ENCODE assay signal across 9 cellular contexts in genomic region chr7:151233111-151233701, GRCh38. TPM values are rescaled to one million over a fixed set of nuclear protein-coding genes. Genes with fewer than 3 reads are reported as not detected.
DNase-seq lines count a peak whose midpoint lies in the region; ATAC-seq lines count a peak whose summit lies in the region.
"Had no signal": no experiment of that assay in that cellular context is flagged by ENCODE, and none has a peak within 500 bp of the region (broad histone marks: within the 10 kb centered on the region; RNA-seq: fewer than 3 reads in every experiment).

No MANE protein-coding gene starts in this region.

- no peaks in the 10 kb centered on the region for H3K9me3 Mint-ChIP-seq in activated CD4-positive, alpha-beta T cell treated with anti-CD3 and anti-CD28 coated beads for 36 hours (ENCODE audit: low read depth)
- H3K9me3 Mint-ChIP-seq in memory B cell: no peaks in the 10 kb centered on the region

- peak overlapping the region; percentile 85 for H3K4me3 ChIP-seq in MG63

- H3K27ac Mint-ChIP-seq in activated CD4-positive, alpha-beta T cell treated with anti-CD3 and anti-CD28 coated beads for 36 hours: peak overlapping the region; percentile 99
- H3K27ac Mint-ChIP-seq in memory B cell: peak overlapping the region; percentile 95

- peak overlapping the region; percentile 98 for H3K4me3 Mint-ChIP-seq in activated CD4-positive, alpha-beta T cell treated with anti-CD3 and anti-CD28 coated beads for 36 hours
- peak overlapping the region; percentile 99 for H3K4me3 Mint-ChIP-seq in memory B cell

- H3K27me3 Mint-ChIP-seq in activated CD4-positive, alpha-beta T cell treated with anti-CD3 and anti-CD28 coated beads for 36 hours: no peaks in the 10 kb centered on the region
- H3K27me3 Mint-ChIP-seq in memory B cell: no peaks in the 10 kb centered on the region

- ATAC-seq in GM21390 (IDR thresholded peaks at IDR 0.05; ENCODE audit: unreplicated experiment): peak; percentile 32
- ATAC-seq in activated CD4-positive, alpha-beta T cell treated with anti-CD3 and anti-CD28 coated beads for 36 hours: peak; percentile 88
- peak; percentile 20 for ATAC-seq in memory B cell (ENCODE audit: low read depth)

- H3K9me3 ChIP-seq in MG63: no peaks in the 10 kb centered on the region

- CTCF ChIA-PET in activated CD4-positive, alpha-beta T cell treated with anti-CD3 and anti-CD28 coated beads for 36 hours (lab: Charles Lee): interaction anchor here (0.6 to 3.8 kb wide), 5 partner anchors 10 to 896 kb away, joined by 3 to 41 read pairs (median 4); no protein-coding TSS in a partner anchor

- H3K36me3 ChIP-seq in MG63: peaks cover 7% of the 10 kb centered on the region

- POLR2A ChIA-PET in activated CD4-positive, alpha-beta T cell treated with anti-CD3 and anti-CD28 coated beads for 36 hours (lab: Charles Lee): interaction anchor here (1.5 kb wide), 1 partner anchor 10 kb away, joined by 4 read pairs; no protein-coding TSS in a partner anchor

- intact Hi-C loops in activated CD4-positive, alpha-beta T cell treated with anti-CD3 and anti-CD28 coated beads for 36 hours (cut with DNase I, micrococcal nuclease): loop anchor here in 1 of 2 experiments (1.0 to 2.0 kb wide), 4 partner anchors 11 to 400 kb away; partner anchors contain the start of genes FASTK and RHEB

- peaks cover 29% of the 10 kb centered on the region for H3K4me1 Mint-ChIP-seq in activated CD4-positive, alpha-beta T cell treated with anti-CD3 and anti-CD28 coated beads for 36 hours
- peaks cover 23% of the 10 kb centered on the region for H3K4me1 Mint-ChIP-seq in memory B cell

- H3K36me3 Mint-ChIP-seq in activated CD4-positive, alpha-beta T cell treated with anti-CD3 and anti-CD28 coated beads for 36 hours (ENCODE audit: low read depth): peaks cover 26% of the 10 kb centered on the region
- H3K36me3 Mint-ChIP-seq in memory B cell: peaks cover 7% of the 10 kb centered on the region

- DNase-seq in CD1c-positive myeloid dendritic cell (ENCODE audit: extremely low spot score): peak; percentile 88
- DNase-seq in MG63: peak; percentile 75
- peak; percentile 89 for DNase-seq in activated CD4-positive, alpha-beta T cell treated with anti-CD3 and anti-CD28 coated beads for 36 hours
- DNase-seq in dedifferentiated amniotic fluid mesenchymal stem cell (ENCODE audit: extremely low spot score): peak; percentile 73
- no peak for DNase-seq in memory B cell (ENCODE audit: low spot score in 2 of 2)
- DNase-seq in stimulated activated CD8-positive, alpha-beta memory T cell treated with anti-CD3 and anti-CD28 coated beads, Interleukin-15, amount 100 ng/mL, for 4 hours (ENCODE audit: low read depth in 2 of 2): peak; percentile 56 to 73
- DNase-seq in 8988T: no peak

- H3K27me3 ChIP-seq in MG63: no peaks in the 10 kb centered on the region

RNA-seq across cellular contexts. Expression of gene CHPF2, which starts 0.9 kb away (rescaled TPM):
- total RNA-seq in MG63 (2014; rRNA removed; shearing (Covaris generic); ENCODE audit: low replicate concordance): 15.4 and 26.5 TPM in 2 replicates
- 10 to 100 TPM; 20.7 to 27.3 TPM for total RNA-seq in activated CD4-positive, alpha-beta T cell treated with anti-CD3 and anti-CD28 coated beads for 36 hours

RNA-seq across cellular contexts. Expression of gene ABCF2, which starts 6.2 kb away (rescaled TPM):
- 48.4 and 75.0 TPM in 2 replicates for total RNA-seq in MG63 (2014; rRNA removed; shearing (Covaris generic); ENCODE audit: low replicate concordance)
- total RNA-seq in activated CD4-positive, alpha-beta T cell treated with anti-CD3 and anti-CD28 coated beads for 36 hours: 10 to 100 TPM; 48.4 to 49.0 TPM

RNA-seq across cellular contexts. Expression of gene SMARCD3, which starts 15.3 kb away (rescaled TPM):
- 12.0 and 14.2 TPM in 2 replicates for total RNA-seq in MG63 (2014; rRNA removed; shearing (Covaris generic); ENCODE audit: low replicate concordance)
- 1 to 10 TPM; 4.1 to 4.8 TPM for total RNA-seq in activated CD4-positive, alpha-beta T cell treated with anti-CD3 and anti-CD28 coated beads for 36 hours

RNA-seq across cellular contexts. Expression of gene H2BK1, which starts 22.9 kb away (rescaled TPM):
- not detected in 2 replicates for total RNA-seq in MG63 (2014; rRNA removed; shearing (Covaris generic); ENCODE audit: low replicate concordance)
- not detected for total RNA-seq in activated CD4-positive, alpha-beta T cell treated with anti-CD3 and anti-CD28 coated beads for 36 hours
- total RNA-seq: activated CD8-positive, alpha-beta memory T cell treated with anti-CD3 and anti-CD28 coated beads for 36 hours had no signal

RNA-seq across cellular contexts. Expression of gene ASB10, which starts 46.2 kb away (rescaled TPM):
- not detected in 2 replicates for total RNA-seq in MG63 (2014; rRNA removed; shearing (Covaris generic); ENCODE audit: low replicate concordance)
- not detected for total RNA-seq in activated CD4-positive, alpha-beta T cell treated with anti-CD3 and anti-CD28 coated beads for 36 hours
- total RNA-seq: activated CD8-positive, alpha-beta memory T cell treated with anti-CD3 and anti-CD28 coated beads for 36 hours had no signal

Comparison
In these comparisons a context has a peak if more than half of its experiments do, and no peak if none do; other contexts are left out.
1. DNase-seq: peak in CD1c-positive myeloid dendritic cell (single experiment), MG63 (single experiment), activated CD4-positive, alpha-beta T cell treated with anti-CD3 and anti-CD28 coated beads for 36 hours (single experiment), dedifferentiated amniotic fluid mesenchymal stem cell (single experiment) and stimulated activated CD8-positive, alpha-beta memory T cell treated with anti-CD3 and anti-CD28 coated beads, Interleukin-15, amount 100 ng/mL, for 4 hours (2 of 2); none in memory B cell (0 of 2) and 8988T (single experiment).
2. ATAC-seq: peak in every context shown above with its lines; median percentile 88 in activated CD4-positive, alpha-beta T cell treated with anti-CD3 and anti-CD28 coated beads for 36 hours; 32 in GM21390; 20 in memory B cell.